In genomic region chr11:269146-269890, GRCh38 we compare ENCODE assay signal across 10 cellular contexts. TPM values are rescaled to one million over a fixed set of nuclear protein-coding genes. Genes with fewer than 3 reads are reported as not detected.
DNase-seq lines count a peak whose midpoint lies in the region; ATAC-seq and TF ChIP-seq lines count a peak whose summit lies in the region.
"Had no signal": no experiment of that assay in that cellular context is flagged by ENCODE, and none has a peak within 500 bp of the region (broad histone marks: within the 10 kb centered on the region; RNA-seq: fewer than 3 reads in every experiment).

No MANE protein-coding gene starts in this region.

- H3K27me3 ChIP-seq in DND-41 (ENCODE audit: insufficient read depth, low read length, poor library complexity), result no peaks in the 10 kb centered on the region
- H3K27me3 ChIP-seq in endodermal cell (ENCODE audit: control insufficient read depth, insufficient read depth, low read length, poor library complexity, severe bottlenecking), result no peaks in the 10 kb centered on the region

- no peaks in the 10 kb centered on the region for H3K36me3 ChIP-seq in DND-41 (ENCODE audit: insufficient read depth, low read length)
- H3K36me3 ChIP-seq in endodermal cell (ENCODE audit: control insufficient read depth, insufficient read depth, low read length), result no peaks in the 10 kb centered on the region

- H3K9ac ChIP-seq in DND-41 (ENCODE audit: low read depth, low read length) (peak overlapping the region; percentile 93), endodermal cell (ENCODE audit: extremely low read depth, low read length, poor library complexity, severe bottlenecking) (no peak overlapping the region)

- H3K4me3 ChIP-seq in DND-41 (ENCODE audit: low read depth in 1 of 2, low read length in 2 of 2) (peak overlapping the region; percentile 27 to 69; a peak in 3 of 4 replicates), endodermal cell (ENCODE audit: low read length) (no peak overlapping the region)

- DNase-seq in DND-41, result peak; percentile 68
- peak; percentile 54 for DNase-seq in activated B cell treated with CpG ODN at 0.5 μM for 24 hours
- no peak for DNase-seq in Right ventricle myocardium superior
- DNase-seq in stimulated activated CD8-positive, alpha-beta memory T cell treated with anti-CD3 and anti-CD28 coated beads, Interleukin-4, amount 100 ng/mL, for 48 hours, result peak; percentile 63
- no peak for DNase-seq in endodermal cell
- DNase-seq in iPS-NIHi11 (ENCODE audit: low spot score), result no peak

- POLR2A ChIA-PET in activated B cell treated with CpG ODN at 0.5 μM for 24 hours (lab: Charles Lee), result interaction anchor here (1.0 to 4.2 kb wide), 13 partner anchors 12 to 237 kb away, joined by 3 to 74 read pairs (median 31); partner anchors contain the start of genes BET1L, IFITM2, PGGHG and PSMD13

- H3K4me1 ChIP-seq in DND-41 (ENCODE audit: insufficient read depth, low read length) (peaks cover 37% of the 10 kb centered on the region), endodermal cell (ENCODE audit: control insufficient read depth, insufficient read depth, low read length) (no peaks in the 10 kb centered on the region)

- H3K27ac ChIP-seq in DND-41 (ENCODE audit: low read length) (peak overlapping the region; percentile 99), endodermal cell (ENCODE audit: low read depth, low read length) (no peak overlapping the region)

- H3K9me3 Mint-ChIP-seq in activated B cell treated with CpG ODN at 0.5 μM for 24 hours (no peaks in the 10 kb centered on the region), endodermal cell (peaks cover 10% of the 10 kb centered on the region)

- H3K4me1 Mint-ChIP-seq in activated B cell treated with CpG ODN at 0.5 μM for 24 hours (peaks cover 40% of the 10 kb centered on the region), endodermal cell (peaks cover 5% of the 10 kb centered on the region)

- H2AFZ ChIP-seq in DND-41 (ENCODE audit: low read depth, low read length), result peak overlapping the region; percentile 78

- 82 to 83% methylated on average over 16 to 20 of the region's 21 CpGs for WGBS in endodermal cell (ENCODE audit: insufficient coverage in 1 of 2, insufficient read length in 1 of 2), 2 experiments

- H3K27ac Mint-ChIP-seq in activated B cell treated with CpG ODN at 0.5 μM for 24 hours, result peak overlapping the region; percentile 99
- no peak overlapping the region for H3K27ac Mint-ChIP-seq in endodermal cell

- H4K20me1 ChIP-seq in DND-41 (ENCODE audit: insufficient read depth, low read length), result no peaks in the 10 kb centered on the region

- CTCF ChIA-PET in activated B cell treated with CpG ODN at 0.5 μM for 24 hours (lab: Charles Lee), result interaction anchor here (4.2 kb wide), 1 partner anchor 18 kb away, joined by 28 read pairs; no protein-coding TSS in a partner anchor

- peak; percentile 67 for ATAC-seq in DND-41 (ENCODE audit: insufficient read depth, low read depth)
- ATAC-seq in GM21360 (IDR thresholded peaks at IDR 0.05; ENCODE audit: unreplicated experiment), result peak; percentile 71
- ATAC-seq in HG03565 (IDR thresholded peaks at IDR 0.05; ENCODE audit: unreplicated experiment), result peak; percentile 75
- ATAC-seq in activated B cell treated with CpG ODN at 0.5 μM for 24 hours (ENCODE audit: low read depth), result peak; percentile 71
- ATAC-seq in Right ventricle myocardium superior (ENCODE audit: poor library complexity), result peak; percentile 55

- H3K79me2 ChIP-seq in DND-41 (ENCODE audit: insufficient read depth, low read length), result no peaks in the 10 kb centered on the region

- no peaks in the 10 kb centered on the region for H3K27me3 Mint-ChIP-seq in activated B cell treated with CpG ODN at 0.5 μM for 24 hours
- peaks cover 4% of the 10 kb centered on the region for H3K27me3 Mint-ChIP-seq in endodermal cell (ENCODE audit: insufficient read depth)

- H3K4me2 ChIP-seq in DND-41 (ENCODE audit: insufficient read depth, low read length), result peak overlapping the region; percentile 94

- H3K4me3 Mint-ChIP-seq in activated B cell treated with CpG ODN at 0.5 μM for 24 hours (peak overlapping the region; percentile 90), endodermal cell (no peak overlapping the region)

- peaks cover 4% of the 10 kb centered on the region for H3K9me3 ChIP-seq in DND-41 (ENCODE audit: insufficient read depth, low read length, severe bottlenecking)
- no peaks in the 10 kb centered on the region for H3K9me3 ChIP-seq in endodermal cell (ENCODE audit: control insufficient read depth, low read length)

- intact Hi-C loops in activated B cell treated with CpG ODN at 0.5 μM for 24 hours (cut with micrococcal nuclease), result loop anchor here (1.0 to 2.0 kb wide), 7 partner anchors 11 to 87 kb away; partner anchors contain the start of genes BET1L, PGGHG, PSMD13 and RIC8A
- intact Hi-C loops in Right ventricle myocardium superior (cut with DNase I), result no loop called here

- peak; percentile 28 for TF ChIP-seq CTCF in DND-41 (IDR thresholded peaks at IDR 0.05; ENCODE audit: borderline replicate concordance, extremely low read depth, low read length, poor library complexity, severe bottlenecking)
- TF ChIP-seq CTCF in activated B cell treated with CpG ODN at 0.5 μM for 24 hours (IDR thresholded peaks at IDR 0.05), result no peak
- TF ChIP-seq CTCF in endodermal cell (conservative IDR thresholded peaks at IDR 0.05), result no peak

- H3K36me3 Mint-ChIP-seq in activated B cell treated with CpG ODN at 0.5 μM for 24 hours (ENCODE audit: low read depth) (peaks cover 3% of the 10 kb centered on the region), endodermal cell (ENCODE audit: low read depth) (no peaks in the 10 kb centered on the region)

RNA-seq across cellular contexts. Expression of gene NLRP6, which starts 8.9 kb away (rescaled TPM):
- total RNA-seq in activated B cell treated with CpG ODN at 0.5 μM for 24 hours (0.46 and 0.64 TPM in 2 replicates), Right ventricle myocardium superior (0.11 TPM), endodermal cell (not detected)
- not detected for polyA plus RNA-seq in endodermal cell (2013, experiment 1 of 2)
- not detected for polyA plus RNA-seq in endodermal cell (2013, experiment 2 of 2)
- total RNA-seq: HT1080, kidney epithelial cell had no signal

RNA-seq across cellular contexts. Expression of gene PGGHG, which starts 19.6 kb away (rescaled TPM):
- total RNA-seq in activated B cell treated with CpG ODN at 0.5 μM for 24 hours (62.3 and 74.1 TPM in 2 replicates), Right ventricle myocardium superior (6.1 TPM), endodermal cell (100 to 1,000 TPM; 129 to 186 TPM)
- 36.7 TPM for polyA plus RNA-seq in endodermal cell (2013, experiment 1 of 2)
- polyA plus RNA-seq in endodermal cell (2013, experiment 2 of 2), result 31.3 TPM

RNA-seq across cellular contexts. Expression of gene IFITM5, which starts 30.0 kb away (rescaled TPM):
- total RNA-seq in activated B cell treated with CpG ODN at 0.5 μM for 24 hours (not detected in 2 replicates), Right ventricle myocardium superior (not detected), endodermal cell (not detected)
- not detected for polyA plus RNA-seq in endodermal cell (2013, experiment 1 of 2)
- polyA plus RNA-seq in endodermal cell (2013, experiment 2 of 2), result not detected
- total RNA-seq: HT1080, kidney epithelial cell had no signal

RNA-seq across cellular contexts. Expression of gene PSMD13, which starts 32.5 kb away (rescaled TPM):
- total RNA-seq in activated B cell treated with CpG ODN at 0.5 μM for 24 hours (147 and 149 TPM in 2 replicates), Right ventricle myocardium superior (93.4 TPM), endodermal cell (100 to 1,000 TPM; 120 to 134 TPM)
- polyA plus RNA-seq in endodermal cell (2013, experiment 1 of 2), result 151 TPM
- 145 TPM for polyA plus RNA-seq in endodermal cell (2013, experiment 2 of 2)

RNA-seq across cellular contexts. Expression of gene SIRT3, which starts 33.2 kb away (rescaled TPM):
- total RNA-seq in activated B cell treated with CpG ODN at 0.5 μM for 24 hours (21.8 and 23.0 TPM in 2 replicates), Right ventricle myocardium superior (42.6 TPM), endodermal cell (10 to 100 TPM; 18.1 to 28.6 TPM)
- polyA plus RNA-seq in endodermal cell (2013, experiment 1 of 2), result 20.2 TPM
- 23.5 TPM for polyA plus RNA-seq in endodermal cell (2013, experiment 2 of 2)

Comparison
In these comparisons a context has a peak if more than half of its experiments do, and no peak if none do; other contexts are left out.
1. DNase-seq: peak in DND-41 (single experiment), activated B cell treated with CpG ODN at 0.5 μM for 24 hours (single experiment) and stimulated activated CD8-positive, alpha-beta memory T cell treated with anti-CD3 and anti-CD28 coated beads, Interleukin-4, amount 100 ng/mL, for 48 hours (single experiment); none in Right ventricle myocardium superior (single experiment), endodermal cell (single experiment) and iPS-NIHi11 (single experiment).
2. Peak in every context shown above with its lines, with median percentiles within 50 percentile points of each other: ATAC-seq.